Comparison of ENCODE assay signal across 9 cellular contexts in the genomic region with DNA sequence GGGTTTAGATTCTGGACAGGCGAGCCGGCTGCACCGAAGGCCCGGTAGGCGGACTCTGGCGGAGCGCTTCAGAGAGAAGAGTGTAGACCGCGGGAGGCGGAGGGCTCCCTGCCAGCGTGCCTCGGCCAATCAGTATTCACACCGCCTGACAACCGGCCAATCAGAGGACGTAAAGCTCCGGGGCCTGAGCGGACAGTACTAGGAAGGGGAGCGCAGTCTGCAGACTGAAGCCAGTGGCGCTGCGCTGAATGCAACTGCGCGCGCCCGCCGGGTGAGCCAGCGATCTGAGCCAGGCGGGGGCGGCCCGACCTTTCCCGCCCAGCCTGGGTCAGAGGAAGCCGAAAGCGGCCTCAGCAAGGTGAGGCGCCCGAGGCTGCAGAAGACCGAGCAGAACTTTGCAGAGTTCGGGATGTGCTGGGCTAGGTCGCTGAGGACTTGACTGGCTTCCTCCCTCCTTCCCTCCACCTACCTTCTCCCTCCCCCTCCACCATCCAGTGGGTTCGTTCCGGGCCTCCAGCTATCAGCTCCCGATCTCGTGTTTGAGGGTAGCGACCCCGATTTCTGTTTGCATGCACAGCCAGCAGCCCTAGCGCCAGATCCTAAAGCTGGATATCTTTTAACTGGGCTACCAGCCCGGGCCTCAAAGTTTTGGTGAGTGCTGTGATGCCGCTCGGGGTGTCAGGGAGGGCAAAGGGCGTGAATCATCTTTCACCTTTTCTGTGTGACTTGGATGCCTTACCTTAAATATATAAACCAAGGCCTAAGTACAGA. TPM values are rescaled to one million over a fixed set of nuclear protein-coding genes. Genes with fewer than 3 reads are reported as not detected.
DNase-seq lines count a peak whose midpoint lies in the region; ATAC-seq and TF ChIP-seq lines count a peak whose summit lies in the region.
"Had no signal": no experiment of that assay in that cellular context is flagged by ENCODE, and none has a peak within 500 bp of the region (broad histone marks: within the 10 kb centered on the region; RNA-seq: fewer than 3 reads in every experiment).

A gene (plus strand): TSS at position 233 of the 771 bp plus-strand sequence. CDS start 1,257 bp downstream, outside the sequence.

- H3K4me3 Mint-ChIP-seq in T-helper 1 cell treated with Interleukin-12 subunit alpha and Interleukin-12 subunit beta and Interleukin-4 antibody, amounts not matched to agents 30 μg/mL and 1 μg/mL, for 36 hours, result peak within 1 kb of the TSS; percentile 55

- peak within 1 kb of the TSS; percentile 79 for H3K27ac Mint-ChIP-seq in T-helper 1 cell treated with Interleukin-12 subunit alpha and Interleukin-12 subunit beta and Interleukin-4 antibody, amounts not matched to agents 30 μg/mL and 1 μg/mL, for 36 hours

- DNase-seq in activated T-cell treated with anti-CD3 and anti-CD28 coated beads for 48 hours (ENCODE audit: low read depth), result peak; percentile 46
- no peak for DNase-seq in activated T-cell treated with anti-CD3 and anti-CD28 coated beads, Interleukin-2, amount 50 U/mL, for 1 hour
- peak; percentile 97 for DNase-seq in epithelial cell of esophagus (ENCODE audit: low read depth)
- DNase-seq in lung (ENCODE audit: low spot score), result peak; percentile 87
- peak; percentile 94 to 96 for DNase-seq in suprapubic skin (ENCODE audit: low spot score in 2 of 2)
- DNase-seq: DND-41 had no signal

- H3K4me3 ChIP-seq in HUES6 (ENCODE audit: low read depth, low read length) (peak within 1 kb of the TSS; percentile 59), epithelial cell of esophagus (ENCODE audit: low read length) (peak within 1 kb of the TSS; percentile 46), lung (no peak within 1 kb of the TSS), suprapubic skin (peak within 1 kb of the TSS; percentile 46)

- peak; percentile 86 for ATAC-seq in lung (ENCODE audit: insufficient read depth, low FRiP score)
- ATAC-seq in HG03045 (IDR thresholded peaks at IDR 0.05; ENCODE audit: unreplicated experiment), result no peak

- H3K36me3 Mint-ChIP-seq in T-helper 1 cell treated with Interleukin-12 subunit alpha and Interleukin-12 subunit beta and Interleukin-4 antibody, amounts not matched to agents 30 μg/mL and 1 μg/mL, for 36 hours (ENCODE audit: low read depth), result peaks cover 17% of the 10 kb centered on the region

- peak in 1 of 2 donors; percentile 44 for TF ChIP-seq POLR2A in suprapubic skin (IDR thresholded peaks at IDR 0.05)

- H3K27me3 ChIP-seq in HUES6 (ENCODE audit: control insufficient read depth, insufficient read depth, low read length), result peaks cover 100% of the 10 kb centered on the region
- peaks cover 5% of the 10 kb centered on the region for H3K27me3 ChIP-seq in lung (ENCODE audit: control insufficient read depth, insufficient read depth)
- H3K27me3 ChIP-seq in suprapubic skin, result peaks cover 95% of the 10 kb centered on the region

- TF ChIP-seq CTCF in epithelial cell of esophagus (IDR thresholded peaks at IDR 0.05; ENCODE audit: insufficient read depth, low read depth, low read length, missing control alignments) (peak; percentile 7), lung (IDR thresholded peaks at IDR 0.05; ENCODE audit: control extremely low read depth, extremely low read depth) (no peak), suprapubic skin (IDR thresholded peaks at IDR 0.05) (no peak)

- H3K9me3 ChIP-seq in HUES6 (ENCODE audit: control insufficient read depth, insufficient read depth, low read depth, low read length) (no peaks in the 10 kb centered on the region), lung (ENCODE audit: control insufficient read depth in 2 of 2, insufficient read depth in 1 of 2, low read length in 1 of 2) (peaks cover 0 to 9% of the 10 kb centered on the region in 2 donors), suprapubic skin (no peaks in the 10 kb centered on the region)

- 1 to 3% methylated on average over 48 of the region's 48 CpGs for WGBS in lung, 2 donors
- WGBS in suprapubic skin, result 13% methylated on average over 42 of the region's 48 CpGs

- H3K9ac ChIP-seq in HUES6 (ENCODE audit: low read length), result no peak within 1 kb of the TSS

- H3K27ac ChIP-seq in HUES6 (ENCODE audit: low read depth, low read length) (no peak within 1 kb of the TSS), lung (ENCODE audit: low read depth in 1 of 2, low read length in 1 of 2) (no peak within 1 kb of the TSS), suprapubic skin (no peak within 1 kb of the TSS)

- peaks cover 12% of the 10 kb centered on the region for H3K9me3 Mint-ChIP-seq in T-helper 1 cell treated with Interleukin-12 subunit alpha and Interleukin-12 subunit beta and Interleukin-4 antibody, amounts not matched to agents 30 μg/mL and 1 μg/mL, for 36 hours

- no peaks in the 10 kb centered on the region for H3K36me3 ChIP-seq in HUES6 (ENCODE audit: control insufficient read depth, insufficient read depth, low read length)
- H3K36me3 ChIP-seq in lung (ENCODE audit: control insufficient read depth in 2 of 2, insufficient read depth in 2 of 2, low read length in 2 of 2), result no peaks in the 10 kb centered on the region
- no peaks in the 10 kb centered on the region for H3K36me3 ChIP-seq in suprapubic skin

- no peak for TF ChIP-seq EP300 in suprapubic skin (IDR thresholded peaks at IDR 0.05)

- peaks cover 33% of the 10 kb centered on the region for H3K4me1 Mint-ChIP-seq in T-helper 1 cell treated with Interleukin-12 subunit alpha and Interleukin-12 subunit beta and Interleukin-4 antibody, amounts not matched to agents 30 μg/mL and 1 μg/mL, for 36 hours (ENCODE audit: low read depth)

- peaks cover 93% of the 10 kb centered on the region for H3K27me3 Mint-ChIP-seq in T-helper 1 cell treated with Interleukin-12 subunit alpha and Interleukin-12 subunit beta and Interleukin-4 antibody, amounts not matched to agents 30 μg/mL and 1 μg/mL, for 36 hours (ENCODE audit: low read depth)

- H3K4me1 ChIP-seq in HUES6 (ENCODE audit: control insufficient read depth, insufficient read depth, low read length) (peaks cover 13% of the 10 kb centered on the region; the same call in 1 of the 2 replicates), lung (ENCODE audit: control insufficient read depth in 2 of 2, insufficient read depth in 2 of 2, low read length in 2 of 2) (peaks cover 0 to 27% of the 10 kb centered on the region in 2 donors), suprapubic skin (peaks cover 65% of the 10 kb centered on the region)

RNA-seq across cellular contexts. Expression of the gene that starts here (rescaled TPM):
- total RNA-seq in lung (1 to 10 TPM in 1 of 2 donors, under 1 TPM in 1; 0.52 to 1.7 TPM), suprapubic skin (1 to 10 TPM in 1 of 4 donors, under 1 TPM in 3; 0.60 to 1.1 (median 0.68) TPM)
- polyA plus RNA-seq in lung, result under 1 TPM; 0.62 to 0.98 TPM
